In the genomic region with DNA sequence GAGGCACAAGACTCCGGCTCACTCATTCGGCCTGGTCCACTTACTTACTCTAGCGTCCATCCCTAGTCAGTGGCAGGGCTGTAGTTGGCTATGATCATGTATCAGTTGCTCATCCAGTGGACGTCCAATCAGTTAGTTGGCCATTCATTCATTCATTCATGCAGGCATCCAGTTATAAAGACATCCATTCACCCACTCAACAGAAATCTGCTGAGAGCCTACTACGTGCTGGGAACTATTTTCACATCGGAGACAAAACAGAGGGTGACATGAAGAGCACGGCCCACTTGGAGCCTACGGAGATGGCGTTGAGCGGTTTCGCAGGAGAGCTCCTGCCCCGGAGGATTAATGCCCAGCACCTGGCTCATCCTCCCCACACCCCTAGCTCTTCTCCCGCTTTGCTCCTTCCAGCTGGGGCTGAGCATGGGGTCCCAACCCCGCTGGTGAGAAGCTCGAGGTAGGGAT, we compare ENCODE assay signal across 8 cellular contexts. TPM values are rescaled to one million over a fixed set of nuclear protein-coding genes. Genes with fewer than 3 reads are reported as not detected.
DNase-seq lines count a peak whose midpoint lies in the region; ATAC-seq and TF ChIP-seq lines count a peak whose summit lies in the region.
"Had no signal": no experiment of that assay in that cellular context is flagged by ENCODE, and none has a peak within 500 bp of the region (broad histone marks: within the 10 kb centered on the region; RNA-seq: fewer than 3 reads in every experiment).

No MANE protein-coding gene starts in this region.

- H3K79me1 ChIP-seq in trophoblast cell (ENCODE audit: low read length), result no peaks in the 10 kb centered on the region

- peaks cover 4% of the 10 kb centered on the region for H3K36me3 Mint-ChIP-seq in T-cell

- H2BK5ac ChIP-seq in trophoblast cell (ENCODE audit: low read depth, low read length, poor library complexity), result no peak overlapping the region

- H3K27ac ChIP-seq in esophagus muscularis mucosa (replicated peaks in 1 of 4), result no peak overlapping the region
- no peak overlapping the region for H3K27ac ChIP-seq in trophoblast cell (ENCODE audit: low read depth, low read length)
- no peak overlapping the region for H3K27ac ChIP-seq in vagina

- no peak overlapping the region for H4K12ac ChIP-seq in trophoblast cell (ENCODE audit: low read depth, low read length)

- peak overlapping the region in 1 of 2 donors; percentile 70 for H3K27ac Mint-ChIP-seq in T-cell

- peaks cover 4% of the 10 kb centered on the region for H3K79me2 ChIP-seq in trophoblast cell (ENCODE audit: control insufficient read depth, insufficient read depth, low read length, poor library complexity)

- ATAC-seq in T-cell (replicated peaks in 1 of 4), result no peak
- ATAC-seq in HG02623 (IDR thresholded peaks at IDR 0.05; ENCODE audit: unreplicated experiment), result no peak

- CTCF ChIA-PET in T-cell (lab: Charles Lee), result no interaction called here

- TF ChIP-seq EP300 in esophagus muscularis mucosa (IDR thresholded peaks at IDR 0.05), result no peak

- DNase-seq in D341Med (ENCODE audit: low spot score), result peak; percentile 30
- no peak for DNase-seq in T-cell
- no peak for DNase-seq in esophagus muscularis mucosa (ENCODE audit: extremely low spot score)
- DNase-seq in trophoblast cell, result no peak
- DNase-seq in vagina (ENCODE audit: extremely low spot score in 2 of 2), result no peak
- DNase-seq in HAP-1 (ENCODE audit: low spot score in 2 of 2), result no peak
- DNase-seq: aorta had no signal

- H3K4me1 Mint-ChIP-seq in T-cell, result peaks cover 7 to 11% (median 10%) of the 10 kb centered on the region in 3 donors

- in situ Hi-C loops in HAP-1 (cut with MboI; ENCODE audit: low sequenced_read_pairs), result no loop called here

- H2BK12ac ChIP-seq in trophoblast cell (ENCODE audit: low read length), result no peak overlapping the region

- TF ChIP-seq CTCF in esophagus muscularis mucosa (IDR thresholded peaks at IDR 0.05) (no peak), vagina (IDR thresholded peaks at IDR 0.05) (no peak)

- peaks cover 55 to 61% of the 10 kb centered on the region in 2 donors for H3K27me3 Mint-ChIP-seq in T-cell

- no peak overlapping the region for H2BK120ac ChIP-seq in trophoblast cell (ENCODE audit: insufficient read depth, low read length, poor library complexity)

- no peak overlapping the region for H4K8ac ChIP-seq in trophoblast cell (ENCODE audit: low read depth, low read length)

- TF ChIP-seq POLR2A in esophagus muscularis mucosa (IDR thresholded peaks at IDR 0.05; ENCODE audit: low read depth), result no peak
- TF ChIP-seq POLR2A in vagina (IDR thresholded peaks at IDR 0.05), result no peak

- H3K4ac ChIP-seq in trophoblast cell (ENCODE audit: low read depth, low read length), result no peak overlapping the region

- peak overlapping the region; percentile 15 for H3K9ac ChIP-seq in trophoblast cell (ENCODE audit: low read length)

- H3K4me2 ChIP-seq in trophoblast cell (ENCODE audit: low read length), result peak overlapping the region; percentile 95

- H2AFZ ChIP-seq in trophoblast cell (ENCODE audit: insufficient read depth, low read length, poor library complexity), result no peak overlapping the region

- H3K9me3 ChIP-seq in esophagus muscularis mucosa (peaks cover 0 to under 1% (median 0%) of the 10 kb centered on the region in 4 donors), trophoblast cell (ENCODE audit: insufficient read depth, low read depth, low read length) (peaks cover 4% of the 10 kb centered on the region), vagina (no peaks in the 10 kb centered on the region), HAP-1 (no peaks in the 10 kb centered on the region)

- H3K4me1 ChIP-seq in esophagus muscularis mucosa, result peaks cover 6 to 14% (median 10%) of the 10 kb centered on the region in 4 donors
- H3K4me1 ChIP-seq in trophoblast cell (ENCODE audit: control insufficient read depth in 1 of 2, insufficient read depth in 2 of 2, low read length in 2 of 2), result peaks cover 4 to 5% of the 10 kb centered on the region in 2 experiments
- no peaks in the 10 kb centered on the region for H3K4me1 ChIP-seq in vagina
- no peaks in the 10 kb centered on the region for H3K4me1 ChIP-seq in HAP-1

- H3K4me3 Mint-ChIP-seq in T-cell, result peak overlapping the region; percentile 69 to 87 (median 75)

- no peak overlapping the region for H3K18ac ChIP-seq in trophoblast cell (ENCODE audit: low read length)

- H2AK5ac ChIP-seq in trophoblast cell (ENCODE audit: low read length), result no peak overlapping the region

- H4K91ac ChIP-seq in trophoblast cell (ENCODE audit: low read depth, low read length), result no peak overlapping the region

- POLR2A ChIA-PET in T-cell (lab: Charles Lee), result no interaction called here

- peak overlapping the region; percentile 50 to 62 (median 54) for H3K4me3 ChIP-seq in esophagus muscularis mucosa
- no peak overlapping the region for H3K4me3 ChIP-seq in trophoblast cell (ENCODE audit: low read depth, low read length)
- peak overlapping the region in 1 of 2 donors; percentile 38 for H3K4me3 ChIP-seq in vagina
- H3K4me3 ChIP-seq in HAP-1, result no peak overlapping the region

- no peaks in the 10 kb centered on the region for H3K36me3 ChIP-seq in esophagus muscularis mucosa
- H3K36me3 ChIP-seq in trophoblast cell (ENCODE audit: control insufficient read depth in 1 of 2, insufficient read depth in 2 of 2, low read length in 2 of 2), result no peaks in the 10 kb centered on the region
- H3K36me3 ChIP-seq in vagina, result no peaks in the 10 kb centered on the region
- H3K36me3 ChIP-seq in HAP-1 (replicated peaks), result no peaks in the 10 kb centered on the region

- no peaks in the 10 kb centered on the region for H3K9me3 Mint-ChIP-seq in T-cell

- WGBS in esophagus muscularis mucosa, result 70% methylated on average over 15 of the region's 15 CpGs
- no CpG with 5 or more reads among the region's 15 CpGs for WGBS in trophoblast cell (ENCODE audit: extremely low coverage, insufficient coverage, insufficient read length)

- intact Hi-C loops in esophagus muscularis mucosa (cut with DNase I), result no loop called here
- intact Hi-C loops in vagina (cut with DNase I), result no loop called here

- H3K27me3 ChIP-seq in esophagus muscularis mucosa (peaks cover 0 to 32% (median 10%) of the 10 kb centered on the region in 4 donors), trophoblast cell (ENCODE audit: insufficient read depth, low read length) (peaks cover 21% of the 10 kb centered on the region), vagina (no peaks in the 10 kb centered on the region), HAP-1 (ENCODE audit: low read depth) (peaks cover 37% of the 10 kb centered on the region)

- no peak overlapping the region for H3K14ac ChIP-seq in trophoblast cell (ENCODE audit: low read length)

- H3K23ac ChIP-seq in trophoblast cell (ENCODE audit: low read length), result no peak overlapping the region

RNA-seq across cellular contexts. Expression of gene SYT16, which starts 0.6 kb away (rescaled TPM):
- under 1 TPM in 2 of 5 donors, not detected in 3; 0.16 to 0.20 TPM for total RNA-seq in T-cell
- under 1 TPM in 1 of 4 donors, not detected in 3; under 0.01 TPM for total RNA-seq in esophagus muscularis mucosa
- polyA plus RNA-seq in trophoblast cell (2013), result 3.6 and 3.7 TPM in 2 replicates
- total RNA-seq in vagina, result 0.74 TPM
- total RNA-seq: aorta had no signal

RNA-seq across cellular contexts. Expression of gene SNAPC1, which starts 49.7 kb away (rescaled TPM):
- 1 to 10 TPM; 2.8 to 6.4 (median 4.0) TPM for total RNA-seq in T-cell
- total RNA-seq in esophagus muscularis mucosa, result 1 to 10 TPM; 4.7 to 8.0 (median 6.6) TPM
- 6.7 and 7.8 TPM in 2 replicates for polyA plus RNA-seq in trophoblast cell (2013)
- total RNA-seq in vagina, result 6.6 TPM

Comparison
In these comparisons a context has a peak if more than half of its experiments do, and no peak if none do; other contexts are left out.
1. H3K4me3 ChIP-seq: peak in esophagus muscularis mucosa (4 of 4); none in trophoblast cell (single experiment) and HAP-1 (single experiment).